Comparison of ENCODE assay signal across 37 cellular contexts in genomic region chr3:44078863-44079262, GRCh38.
"Had no signal": no experiment of that assay in that cellular context is flagged by ENCODE, and none has a peak within 500 bp of the region (broad histone marks: within the 10 kb centered on the region; RNA-seq: fewer than 3 reads in every experiment).

No MANE protein-coding gene starts in this region.

- H3K4me3 Mint-ChIP-seq: activated CD4-positive, alpha-beta memory T cell treated with anti-CD3 and anti-CD28 coated beads, Interleukin-2, amount 10 ng/mL, durations not matched to agents 7 days and 5 days; activated CD4-positive, alpha-beta T cell treated with anti-CD3 and anti-CD28 coated beads for 36 hours; activated CD4-positive, alpha-beta T cell treated with anti-CD3 and anti-CD28 coated beads, Interleukin-2, amount 10 ng/mL, durations not matched to agents 7 days and 5 days; activated CD8-positive, alpha-beta memory T cell treated with anti-CD3 and anti-CD28 coated beads, Interleukin-2, amount 10 ng/mL, durations not matched to agents 7 days and 5 days; activated CD8-positive, alpha-beta T cell treated with anti-CD3 and anti-CD28 coated beads, Interleukin-2, amount 10 ng/mL, durations not matched to agents 7 days and 5 days; activated naive CD4-positive, alpha-beta T cell treated with anti-CD3 and anti-CD28 coated beads, Interleukin-2, amount 10 ng/mL, durations not matched to agents 7 days and 5 days; activated naive CD4-positive, alpha-beta T cell treated with anti-CD3 and anti-CD28 coated beads, Interleukin-2, amount 50 U/mL, for 24 hours; activated naive CD8-positive, alpha-beta T cell; activated naive CD8-positive, alpha-beta T cell treated with anti-CD3 and anti-CD28 coated beads, Interleukin-2, amount 10 ng/mL, durations not matched to agents 7 days and 5 days; activated naive CD8-positive, alpha-beta T cell treated with anti-CD3 and anti-CD28 coated beads, Interleukin-2, amount 50 U/mL, for 24 hours; activated T-cell treated with anti-CD3 and anti-CD28 coated beads, Interleukin-2, amount 50 U/mL, for 24 hours; brain; central memory CD8-positive, alpha-beta T cell; T-helper 1 cell treated with Interleukin-12 subunit alpha and Interleukin-12 subunit beta and Interleukin-4 antibody, amounts not matched to agents 30 μg/mL and 1 μg/mL, for 36 hours; T-helper 2 cell treated with Interferon-gamma antibody and Interleukin-4, amounts not matched to agents 5 μg/mL and 100 μg/mL, for 36 hours; WTC11 had no signal

- H3K27me3 ChIP-seq: ascending aorta had no signal

- H3K4me1 ChIP-seq: ascending aorta had no signal

- H3K9me3 Mint-ChIP-seq: activated CD4-positive, alpha-beta memory T cell treated with anti-CD3 and anti-CD28 coated beads, Interleukin-2, amount 10 ng/mL, durations not matched to agents 7 days and 5 days; activated CD4-positive, alpha-beta T cell treated with anti-CD3 and anti-CD28 coated beads, Interleukin-2, amount 10 ng/mL, durations not matched to agents 7 days and 5 days; activated naive CD4-positive, alpha-beta T cell treated with anti-CD3 and anti-CD28 coated beads, Interleukin-2, amount 10 ng/mL, durations not matched to agents 7 days and 5 days; activated naive CD4-positive, alpha-beta T cell treated with anti-CD3 and anti-CD28 coated beads, Interleukin-2, amount 50 U/mL, for 24 hours; activated naive CD8-positive, alpha-beta T cell treated with anti-CD3 and anti-CD28 coated beads, Interleukin-2, amount 10 ng/mL, durations not matched to agents 7 days and 5 days; activated naive CD8-positive, alpha-beta T cell treated with anti-CD3 and anti-CD28 coated beads, Interleukin-2, amount 50 U/mL, for 24 hours; activated T-cell treated with anti-CD3 and anti-CD28 coated beads, Interleukin-2, amount 50 U/mL, for 24 hours; activated T-helper 2 cell treated with anti-CD3 and anti-CD28 coated beads, Interferon-gamma antibody, Interleukin-2, Interleukin-4, amounts not matched to agents 10 μg/mL and 5 μg/mL and 100 μg/mL, durations not matched to agents 14 hours and 24 hours and 36 hours; brain; central memory CD8-positive, alpha-beta T cell; T-helper 1 cell treated with Interleukin-12 subunit alpha and Interleukin-12 subunit beta and Interleukin-4 antibody, amounts not matched to agents 30 μg/mL and 1 μg/mL, for 36 hours; T-helper 2 cell treated with Interferon-gamma antibody and Interleukin-4, amounts not matched to agents 5 μg/mL and 100 μg/mL, for 36 hours; WTC11 had no signal

- H3K9me3 ChIP-seq: ascending aorta had no signal

- H3K27ac ChIP-seq: ascending aorta, cardiac muscle cell, WERI-Rb-1 had no signal

- H3K4me3 ChIP-seq: ascending aorta, cardiac muscle cell had no signal

- DNase-seq: activated CD4-positive, alpha-beta memory T cell treated with anti-CD3 and anti-CD28 coated beads, Interleukin-2, amount 10 ng/mL, durations not matched to agents 7 days and 5 days; activated CD4-positive, alpha-beta T cell treated with anti-CD3 and anti-CD28 coated beads for 1 hour; activated CD4-positive, alpha-beta T cell treated with anti-CD3 and anti-CD28 coated beads for 36 hours; activated CD4-positive, alpha-beta T cell treated with anti-CD3 and anti-CD28 coated beads for 48 hours; activated CD4-positive, alpha-beta T cell treated with anti-CD3 and anti-CD28 coated beads, Interleukin-2, amount 10 ng/mL, durations not matched to agents 7 days and 5 days; activated CD4-positive, alpha-beta T cell treated with anti-CD3 and anti-CD28 coated beads, Interleukin-2, amount 50 U/mL, for 48 hours; activated CD4-positive, CD25-positive, alpha-beta regulatory T cell; activated CD8-positive, alpha-beta memory T cell treated with anti-CD3 and anti-CD28 coated beads for 24 hours; activated CD8-positive, alpha-beta memory T cell treated with anti-CD3 and anti-CD28 coated beads, Interleukin-2, amount 10 ng/mL, durations not matched to agents 7 days and 5 days; activated CD8-positive, alpha-beta memory T cell treated with anti-CD3 and anti-CD28 coated beads, Interleukin-2, amount 50 U/mL, for 48 hours; activated CD8-positive, alpha-beta T cell treated with anti-CD3 and anti-CD28 coated beads, Interleukin-2, amount 10 ng/mL, durations not matched to agents 7 days and 5 days; activated effector memory CD4-positive, alpha-beta T cell treated with Interleukin-2 at 50 U/mL for 16 hours; activated gamma-delta T cell; activated naive CD4-positive, alpha-beta T cell treated with anti-CD3 and anti-CD28 coated beads, Interleukin-2, amount 10 ng/mL, durations not matched to agents 7 days and 5 days; activated naive CD4-positive, alpha-beta T cell treated with Interleukin-2 at 50 U/mL for 16 hours; activated naive CD8-positive, alpha-beta T cell treated with anti-CD3 and anti-CD28 coated beads, Interleukin-2, amount 10 ng/mL, durations not matched to agents 7 days and 5 days; activated naive CD8-positive, alpha-beta T cell treated with anti-CD3 and anti-CD28 coated beads, Interleukin-2, amount 50 U/mL, for 24 hours; activated T-cell treated with anti-CD3 and anti-CD28 coated beads, Interleukin-2, amount 50 U/mL, for 24 hours; activated T-cell treated with anti-CD3 and anti-CD28 coated beads, Interleukin-2, amount 50 U/mL, for 48 hours; amygdala; anterior cingulate cortex; caudate nucleus; SW 1271; T-helper 1 cell; T-helper 2 cell; T-helper 9 cell; WERI-Rb-1 had no signal

- H3K27ac Mint-ChIP-seq: activated CD4-positive, alpha-beta memory T cell treated with anti-CD3 and anti-CD28 coated beads, Interleukin-2, amount 10 ng/mL, durations not matched to agents 7 days and 5 days; activated CD4-positive, alpha-beta T cell treated with anti-CD3 and anti-CD28 coated beads for 36 hours; activated CD4-positive, alpha-beta T cell treated with anti-CD3 and anti-CD28 coated beads, Interleukin-2, amount 10 ng/mL, durations not matched to agents 7 days and 5 days; activated CD8-positive, alpha-beta memory T cell treated with anti-CD3 and anti-CD28 coated beads, Interleukin-2, amount 10 ng/mL, durations not matched to agents 7 days and 5 days; activated CD8-positive, alpha-beta T cell treated with anti-CD3 and anti-CD28 coated beads, Interleukin-2, amount 10 ng/mL, durations not matched to agents 7 days and 5 days; activated naive CD4-positive, alpha-beta T cell treated with anti-CD3 and anti-CD28 coated beads, Interleukin-2, amount 10 ng/mL, durations not matched to agents 7 days and 5 days; activated naive CD4-positive, alpha-beta T cell treated with anti-CD3 and anti-CD28 coated beads, Interleukin-2, amount 50 U/mL, for 24 hours; activated naive CD8-positive, alpha-beta T cell; activated naive CD8-positive, alpha-beta T cell treated with anti-CD3 and anti-CD28 coated beads, Interleukin-2, amount 10 ng/mL, durations not matched to agents 7 days and 5 days; activated naive CD8-positive, alpha-beta T cell treated with anti-CD3 and anti-CD28 coated beads, Interleukin-2, amount 50 U/mL, for 24 hours; activated T-cell treated with anti-CD3 and anti-CD28 coated beads, Interleukin-2, amount 50 U/mL, for 24 hours; activated T-helper 2 cell treated with anti-CD3 and anti-CD28 coated beads, Interferon-gamma antibody, Interleukin-2, Interleukin-4, amounts not matched to agents 10 μg/mL and 5 μg/mL and 100 μg/mL, durations not matched to agents 14 hours and 24 hours and 36 hours; brain; T-helper 1 cell treated with Interleukin-12 subunit alpha and Interleukin-12 subunit beta and Interleukin-4 antibody, amounts not matched to agents 30 μg/mL and 1 μg/mL, for 36 hours; T-helper 2 cell treated with Interferon-gamma antibody and Interleukin-4, amounts not matched to agents 5 μg/mL and 100 μg/mL, for 36 hours; WTC11 had no signal

- H3K36me3 Mint-ChIP-seq: activated CD8-positive, alpha-beta memory T cell treated with anti-CD3 and anti-CD28 coated beads, Interleukin-2, amount 10 ng/mL, durations not matched to agents 7 days and 5 days; activated naive CD4-positive, alpha-beta T cell treated with anti-CD3 and anti-CD28 coated beads, Interleukin-2, amount 10 ng/mL, durations not matched to agents 7 days and 5 days; activated naive CD4-positive, alpha-beta T cell treated with anti-CD3 and anti-CD28 coated beads, Interleukin-2, amount 50 U/mL, for 24 hours; activated naive CD8-positive, alpha-beta T cell; activated naive CD8-positive, alpha-beta T cell treated with anti-CD3 and anti-CD28 coated beads, Interleukin-2, amount 10 ng/mL, durations not matched to agents 7 days and 5 days; brain; WTC11 had no signal

- H3K27me3 Mint-ChIP-seq: activated CD4-positive, alpha-beta T cell treated with anti-CD3 and anti-CD28 coated beads for 36 hours; activated naive CD4-positive, alpha-beta T cell treated with anti-CD3 and anti-CD28 coated beads, Interleukin-2, amount 50 U/mL, for 24 hours; activated naive CD8-positive, alpha-beta T cell treated with anti-CD3 and anti-CD28 coated beads, Interleukin-2, amount 50 U/mL, for 24 hours; activated T-cell treated with anti-CD3 and anti-CD28 coated beads, Interleukin-2, amount 50 U/mL, for 24 hours had no signal

- H3K36me3 ChIP-seq: ascending aorta, cardiac muscle cell, WERI-Rb-1 had no signal

- H3K4me1 Mint-ChIP-seq: activated CD4-positive, alpha-beta memory T cell treated with anti-CD3 and anti-CD28 coated beads, Interleukin-2, amount 10 ng/mL, durations not matched to agents 7 days and 5 days; activated CD4-positive, alpha-beta T cell treated with anti-CD3 and anti-CD28 coated beads for 36 hours; activated CD4-positive, alpha-beta T cell treated with anti-CD3 and anti-CD28 coated beads, Interleukin-2, amount 10 ng/mL, durations not matched to agents 7 days and 5 days; activated CD8-positive, alpha-beta memory T cell treated with anti-CD3 and anti-CD28 coated beads, Interleukin-2, amount 10 ng/mL, durations not matched to agents 7 days and 5 days; activated naive CD4-positive, alpha-beta T cell treated with anti-CD3 and anti-CD28 coated beads, Interleukin-2, amount 10 ng/mL, durations not matched to agents 7 days and 5 days; activated naive CD4-positive, alpha-beta T cell treated with anti-CD3 and anti-CD28 coated beads, Interleukin-2, amount 50 U/mL, for 24 hours; activated naive CD8-positive, alpha-beta T cell treated with anti-CD3 and anti-CD28 coated beads, Interleukin-2, amount 50 U/mL, for 24 hours; central memory CD8-positive, alpha-beta T cell had no signal
